8 cellular contexts compared by ENCODE assay signal in genomic region chr6:42726485-42727083, GRCh38. TPM values are rescaled to one million over a fixed set of nuclear protein-coding genes. Genes with fewer than 3 reads are reported as not detected.
DNase-seq lines count a peak whose midpoint lies in the region; ATAC-seq and TF ChIP-seq lines count a peak whose summit lies in the region.

No MANE protein-coding gene starts in this region.

- ATAC-seq in HG03060 (IDR thresholded peaks at IDR 0.05; ENCODE audit: low read depth, unreplicated experiment), result peak; percentile 72
- ATAC-seq in HG02840 (IDR thresholded peaks at IDR 0.05; ENCODE audit: low FRiP score, unreplicated experiment), result no peak

- dilution Hi-C loops in mammary epithelial cell (cut with HindIII; ENCODE audit: low sequenced_read_pairs), result no loop called here

- intact Hi-C loops in mammary epithelial cell (cut with micrococcal nuclease), result loop anchor here (1.0 kb wide), 4 partner anchors 34 to 173 kb away; no protein-coding TSS in a partner anchor
- intact Hi-C loops in spleen (cut with DNase I; ENCODE audit: low total_unique reads), result loop anchor here (5.0 kb wide), 1 partner anchor 64 kb away; no protein-coding TSS in a partner anchor

- BruUV-seq in mammary epithelial cell (replicated peaks; lab: Mats Ljungman, UMichigan), result no TSS peak

- H3K4me1 ChIP-seq in mammary epithelial cell (ENCODE audit: insufficient read depth, low read length), result peaks cover 13% of the 10 kb centered on the region
- peaks cover 0 to 20% (median 15%) of the 10 kb centered on the region in 6 donors for H3K4me1 ChIP-seq in spleen

- no peaks in the 10 kb centered on the region for H3K27me3 ChIP-seq in mammary epithelial cell (ENCODE audit: insufficient read depth, low read length)
- no peaks in the 10 kb centered on the region for H3K27me3 ChIP-seq in spleen (replicated peaks in 1 of 7)

- no peaks in the 10 kb centered on the region for H3K79me2 ChIP-seq in mammary epithelial cell (ENCODE audit: insufficient read depth, low read length)

- H3K4me2 ChIP-seq in mammary epithelial cell (ENCODE audit: insufficient read depth, low read depth, low read length), result peak overlapping the region; percentile 90

- CTCF ChIA-PET in mammary epithelial cell (lab: Charles Lee; ENCODE audit: low non-redundant PET), result interaction anchor here (0.6 to 0.7 kb wide), 2 partner anchors 30 to 172 kb away, joined by 3 read pairs; no protein-coding TSS in a partner anchor

- H3K27ac ChIP-seq in VCaP, result peak overlapping the region; percentile 43; the same call in 1 of the 2 replicates
- no peak overlapping the region for H3K27ac ChIP-seq in mammary epithelial cell (ENCODE audit: insufficient read depth, low read depth, low read length)
- H3K27ac ChIP-seq in spleen, result peak overlapping the region; percentile 77 to 88 (median 83)

- TF ChIP-seq POLR2A in spleen (IDR thresholded peaks at IDR 0.05), result no peak

- H3K9me3 ChIP-seq in mammary epithelial cell (replicated peaks; ENCODE audit: insufficient read depth, low read length) (no peaks in the 10 kb centered on the region), spleen (no peaks in the 10 kb centered on the region)

- in situ Hi-C loops in mammary epithelial cell (cut with MboI; ENCODE audit: low sequenced_read_pairs in 2 of 2), result loop anchor here in 1 of 2 donors (10.0 to 25.0 kb wide), 2 partner anchors 62 to 136 kb away; no protein-coding TSS in a partner anchor

- DNase-seq in NCI-H2171 (lab: John Stamatoyannopoulos, UW) (peak; percentile 75), mammary epithelial cell (peak; percentile 64), iris pigment epithelial cell (ENCODE audit: low read depth) (peak; percentile 92), spleen (peak; percentile 87)

- H2AFZ ChIP-seq in mammary epithelial cell (ENCODE audit: low read depth, low read length), result peak overlapping the region; percentile 98

- peak overlapping the region; percentile 25 for H3K9ac ChIP-seq in mammary epithelial cell (ENCODE audit: insufficient read depth, low read length)

- H3K4me3 ChIP-seq in mammary epithelial cell (replicated peaks in 1 of 3; ENCODE audit: insufficient read depth in 1 of 3, low read depth in 2 of 3, low read length in 3 of 3) (peak overlapping the region; percentile 33 to 45 (median 39)), spleen (peak overlapping the region; percentile 2 to 71 (median 48))

- TF ChIP-seq CTCF in GM12874 (IDR thresholded peaks at IDR 0.05; ENCODE audit: insufficient read depth, low read depth, low read length) (peak; percentile 73), VCaP (conservative IDR thresholded peaks at IDR 0.05) (peak; percentile 92), mammary epithelial cell (conservative IDR thresholded peaks at IDR 0.05 in 1 of 2, IDR thresholded peaks at IDR 0.05 in 1 of 2; ENCODE audit: extremely low read depth in 1 of 2, insufficient read depth in 1 of 2, low read depth in 1 of 2, low read length in 2 of 2) (peak; percentile 81 to 88), spleen (IDR thresholded peaks at IDR 0.05 in 8 of 11, conservative IDR thresholded peaks at IDR 0.05 in 3 of 11) (peak; percentile 81 to 98 (median 92))

- H3K36me3 ChIP-seq in mammary epithelial cell (ENCODE audit: insufficient read depth, low read length) (no peaks in the 10 kb centered on the region), spleen (no peaks in the 10 kb centered on the region)

- H4K20me1 ChIP-seq in mammary epithelial cell (ENCODE audit: insufficient read depth, low read length), result no peaks in the 10 kb centered on the region

- 2% methylated on average over 13 of the region's 14 CpGs for WGBS in mammary epithelial cell (ENCODE audit: low coverage, missing lambda C conversion rate)
- 0 to 2% (median 2%) methylated on average over 14 of the region's 14 CpGs for WGBS in spleen, 5 donors

RNA-seq across cellular contexts. Expression of gene PRPH2, which starts 4.2 kb away (rescaled TPM):
- total RNA-seq in mammary epithelial cell, result under 1 TPM; 0.09 to 0.50 TPM
- polyA plus RNA-seq in mammary epithelial cell, result not detected
- polyA minus RNA-seq in mammary epithelial cell, result not detected
- 1 to 10 TPM in 4 of 7 donors, under 1 TPM in 3; 0.59 to 1.8 (median 1.3) TPM for total RNA-seq in spleen
- under 1 TPM; 0.27 to 0.67 (median 0.48) TPM for polyA plus RNA-seq in spleen

RNA-seq across cellular contexts. Expression of gene TBCC, which starts 19.3 kb away (rescaled TPM):
- total RNA-seq in mammary epithelial cell, result 10 to 100 TPM; 13.5 to 27.8 TPM
- 15.4 TPM for polyA plus RNA-seq in mammary epithelial cell
- polyA minus RNA-seq in mammary epithelial cell, result 25.6 TPM
- total RNA-seq in spleen, result 10 to 100 TPM; 22.2 to 63.3 (median 25.6) TPM
- 10 to 100 TPM; 51.7 to 63.2 (median 56.0) TPM for polyA plus RNA-seq in spleen

RNA-seq across cellular contexts. Expression of gene BICRAL, which starts 55.3 kb away (rescaled TPM):
- total RNA-seq in mammary epithelial cell (1 to 10 TPM; 7.2 to 7.9 TPM), spleen (10 to 100 TPM; 20.0 to 27.5 (median 25.3) TPM)
- polyA plus RNA-seq in mammary epithelial cell (6.6 TPM), spleen (1 to 10 TPM; 3.4 to 4.8 (median 3.4) TPM)
- polyA minus RNA-seq in mammary epithelial cell, result 9.8 TPM
